In genomic region chr20:33655164-33655563, GRCh38 we compare ENCODE assay signal across 26 cellular contexts. TPM values are rescaled to one million over a fixed set of nuclear protein-coding genes. Genes with fewer than 3 reads are reported as not detected.
DNase-seq lines count a peak whose midpoint lies in the region; ATAC-seq and TF ChIP-seq lines count a peak whose summit lies in the region.
"Had no signal": no experiment of that assay in that cellular context is flagged by ENCODE, and none has a peak within 500 bp of the region (broad histone marks: within the 10 kb centered on the region; RNA-seq: fewer than 3 reads in every experiment).

No MANE protein-coding gene starts in this region.

- ATAC-seq in Right ventricle myocardium superior (ENCODE audit: poor library complexity) = no peak
- no peak for ATAC-seq in WTC11
- ATAC-seq in stimulated activated effector memory CD8-positive, alpha-beta T cell treated with anti-CD3 and anti-CD28 coated beads, Interleukin-12 subunit alpha, Interleukin-12 subunit beta, amount 100 ng/mL, for 72 hours = no peak
- no peak for ATAC-seq in HG02852 (IDR thresholded peaks at IDR 0.05; ENCODE audit: unreplicated experiment)
- ATAC-seq: activated CD8-positive, alpha-beta T cell treated with anti-CD3 and anti-CD28 coated beads for 36 hours; activated naive CD8-positive, alpha-beta T cell treated with anti-CD3 and anti-CD28 coated beads, Interleukin-2, amount 50 U/mL, for 24 hours; lower lobe of right lung had no signal

- no peaks in the 10 kb centered on the region for H3K27me3 ChIP-seq in cardiac muscle cell
- H3K27me3 ChIP-seq: SJSA1, upper lobe of left lung had no signal

- CTCF ChIA-PET in WTC11 (lab: Charles Lee) = interaction anchor here (0.9 to 6.9 kb wide), 2 partner anchors 11 to 198 kb away, joined by 4 to 134 read pairs; partner anchors contain the start of genes ACTL10 and C20orf144

- H3K9me3 Mint-ChIP-seq in WTC11 (no peaks in the 10 kb centered on the region), neural crest cell (no peaks in the 10 kb centered on the region)
- H3K9me3 Mint-ChIP-seq in stimulated activated effector memory CD8-positive, alpha-beta T cell treated with anti-CD3 and anti-CD28 coated beads, Interleukin-12 subunit alpha, Interleukin-12 subunit beta, amount 100 ng/mL, for 72 hours = no peaks in the 10 kb centered on the region
- H3K9me3 Mint-ChIP-seq: activated CD8-positive, alpha-beta T cell treated with anti-CD3 and anti-CD28 coated beads for 36 hours; activated naive CD8-positive, alpha-beta T cell treated with anti-CD3 and anti-CD28 coated beads, Interleukin-2, amount 50 U/mL, for 24 hours had no signal

- POLR2A ChIA-PET in WTC11 (lab: Charles Lee) = interaction anchor here (4.6 kb wide), 1 partner anchor 12 kb away, joined by 24 read pairs; the partner anchor contains the start of gene ACTL10

- no peak overlapping the region for H3K4me3 ChIP-seq in cardiac muscle cell
- H3K4me3 ChIP-seq: lower lobe of right lung, SJSA1, smooth muscle cell, upper lobe of left lung had no signal

- H3K4me1 ChIP-seq in cardiac muscle cell (ENCODE audit: low read depth) = no peaks in the 10 kb centered on the region

- H3K36me3 Mint-ChIP-seq in WTC11 = peaks cover 6% of the 10 kb centered on the region
- peaks cover 3% of the 10 kb centered on the region for H3K36me3 Mint-ChIP-seq in neural crest cell (ENCODE audit: low read depth)
- H3K36me3 Mint-ChIP-seq in stimulated activated effector memory CD8-positive, alpha-beta T cell treated with anti-CD3 and anti-CD28 coated beads, Interleukin-12 subunit alpha, Interleukin-12 subunit beta, amount 100 ng/mL, for 72 hours = no peaks in the 10 kb centered on the region

- H3K4me1 Mint-ChIP-seq in WTC11 (peaks cover 26% of the 10 kb centered on the region), neural crest cell (peaks cover 16% of the 10 kb centered on the region)
- peaks cover 27% of the 10 kb centered on the region for H3K4me1 Mint-ChIP-seq in stimulated activated effector memory CD8-positive, alpha-beta T cell treated with anti-CD3 and anti-CD28 coated beads, Interleukin-12 subunit alpha, Interleukin-12 subunit beta, amount 100 ng/mL, for 72 hours

- H3K27ac ChIP-seq in cardiac muscle cell = peak overlapping the region; percentile 57
- H3K27ac ChIP-seq: lower lobe of right lung, neutrophil, SJSA1 had no signal

- H3K36me3 ChIP-seq in cardiac muscle cell = peaks cover 18% of the 10 kb centered on the region
- H3K36me3 ChIP-seq: neutrophil had no signal

- no peaks in the 10 kb centered on the region for H3K9me3 ChIP-seq in cardiac muscle cell (ENCODE audit: low read depth)
- H3K9me3 ChIP-seq: lower lobe of right lung, neutrophil, SJSA1, upper lobe of left lung had no signal

- no peak for TF ChIP-seq CTCF in cardiac muscle cell (IDR thresholded peaks at IDR 0.05; ENCODE audit: low read depth, low read length)
- TF ChIP-seq CTCF in WTC11 (IDR thresholded peaks at IDR 0.05) = no peak
- TF ChIP-seq CTCF in neural crest cell (conservative IDR thresholded peaks at IDR 0.05) = no peak

- DNase-seq in cardiac muscle cell (ENCODE audit: low read depth in 1 of 2, low spot score in 1 of 2) (no peak), Right ventricle myocardium superior (no peak), WTC11 (ENCODE audit: low spot score) (no peak), neural crest cell (ENCODE audit: low read depth, low spot score) (no peak), globus pallidus (ENCODE audit: low spot score) (no peak)
- no peak for DNase-seq in stimulated activated effector memory CD8-positive, alpha-beta T cell treated with anti-CD3 and anti-CD28 coated beads, Interleukin-12 subunit alpha, Interleukin-12 subunit beta, amount 100 ng/mL, for 72 hours (ENCODE audit: low spot score in 2 of 2)
- DNase-seq in activated effector memory CD4-positive, alpha-beta T cell treated with Interleukin-2 at 50 U/mL for 16 hours = no peak
- DNase-seq: activated CD4-positive, alpha-beta T cell treated with anti-CD3 and anti-CD28 coated beads for 1 hour; activated CD8-positive, alpha-beta T cell treated with anti-CD3 and anti-CD28 coated beads for 36 hours; activated effector memory CD4-positive, alpha-beta T cell treated with anti-CD3 and anti-CD28 coated beads, Interleukin-2, amount 50 U/mL, for 16 hours; activated naive CD8-positive, alpha-beta T cell treated with anti-CD3 and anti-CD28 coated beads, Interleukin-2, amount 50 U/mL, for 24 hours; cerebellar nuclear complex; DMS79; GF-D8; NCI-H1694 treated with DMSO at 0.1 percent for 48 hours; NCI-H2171 treated with DMSO at 0.1 percent for 48 hours; substantia nigra; upper lobe of left lung had no signal

- intact Hi-C loops in Right ventricle myocardium superior (cut with DNase I) = no loop called here

- H3K27me3 Mint-ChIP-seq in WTC11 (ENCODE audit: low read depth) = no peaks in the 10 kb centered on the region
- peaks cover 3% of the 10 kb centered on the region for H3K27me3 Mint-ChIP-seq in neural crest cell (ENCODE audit: low read depth)
- H3K27me3 Mint-ChIP-seq: activated CD8-positive, alpha-beta T cell treated with anti-CD3 and anti-CD28 coated beads for 36 hours; activated naive CD8-positive, alpha-beta T cell treated with anti-CD3 and anti-CD28 coated beads, Interleukin-2, amount 50 U/mL, for 24 hours had no signal

- H3K27ac Mint-ChIP-seq in WTC11 = 0 out of 2 replicates have a peak overlapping the region, but pooled peaks have one; percentile 20
- H3K27ac Mint-ChIP-seq in neural crest cell (ENCODE audit: unreplicated experiment) = no peak overlapping the region
- H3K27ac Mint-ChIP-seq in stimulated activated effector memory CD8-positive, alpha-beta T cell treated with anti-CD3 and anti-CD28 coated beads, Interleukin-12 subunit alpha, Interleukin-12 subunit beta, amount 100 ng/mL, for 72 hours = peak overlapping the region; percentile 8
- H3K27ac Mint-ChIP-seq: activated CD8-positive, alpha-beta T cell treated with anti-CD3 and anti-CD28 coated beads for 36 hours; activated naive CD8-positive, alpha-beta T cell treated with anti-CD3 and anti-CD28 coated beads, Interleukin-2, amount 50 U/mL, for 24 hours had no signal

- H3K4me3 Mint-ChIP-seq in WTC11 = no peak overlapping the region
- peak overlapping the region; percentile 65 for H3K4me3 Mint-ChIP-seq in neural crest cell
- no peak overlapping the region for H3K4me3 Mint-ChIP-seq in stimulated activated effector memory CD8-positive, alpha-beta T cell treated with anti-CD3 and anti-CD28 coated beads, Interleukin-12 subunit alpha, Interleukin-12 subunit beta, amount 100 ng/mL, for 72 hours
- H3K4me3 Mint-ChIP-seq: activated CD8-positive, alpha-beta T cell treated with anti-CD3 and anti-CD28 coated beads for 36 hours; activated naive CD8-positive, alpha-beta T cell treated with anti-CD3 and anti-CD28 coated beads, Interleukin-2, amount 50 U/mL, for 24 hours had no signal

TF ChIP-seq in WTC11, 78 proteins besides CTCF, POLR2A, EP300 and RAD21:
- TF ChIP-seq FOXK1 (CRISPR knock-in tag; IDR thresholded peaks at IDR 0.05) = no peak

RNA-seq across cellular contexts. Expression of gene C20orf144, which starts 7.0 kb away (rescaled TPM):
- total RNA-seq in cardiac muscle cell (0.21 TPM in 1 of 2 replicates, not detected in the other), Right ventricle myocardium superior (not detected), WTC11 (2021) (0.09 to 0.21 TPM (median 0.14 TPM) in 3 replicates), neural crest cell (0.44 and 0.82 TPM in 2 replicates)
- polyA plus RNA-seq in cardiac muscle cell = 1.4 and 1.9 TPM in 2 replicates
- total RNA-seq: kidney epithelial cell, lower lobe of right lung, renal cortical epithelial cell, upper lobe of left lung had no signal

RNA-seq across cellular contexts. Expression of gene ACTL10, which starts 11.6 kb away (rescaled TPM):
- total RNA-seq in cardiac muscle cell (1.1 and 1.5 TPM in 2 replicates), Right ventricle myocardium superior (0.22 TPM), WTC11 (2021) (1.3 to 1.9 TPM (median 1.5 TPM) in 3 replicates), neural crest cell (0.75 TPM in 2 replicates)
- 1.3 and 2.2 TPM in 2 replicates for polyA plus RNA-seq in cardiac muscle cell
- total RNA-seq: H1, SJSA1 had no signal

RNA-seq across cellular contexts. Expression of gene NECAB3, which starts 19.1 kb away (rescaled TPM):
- total RNA-seq in cardiac muscle cell (185 and 187 TPM in 2 replicates), Right ventricle myocardium superior (69.4 TPM), WTC11 (2021) (29.3 to 38.0 TPM (median 29.7 TPM) in 3 replicates), neural crest cell (56.0 and 63.3 TPM in 2 replicates)
- 93.1 and 98.5 TPM in 2 replicates for polyA plus RNA-seq in cardiac muscle cell

RNA-seq across cellular contexts. Expression of gene E2F1, which starts 31.0 kb away (rescaled TPM):
- total RNA-seq in cardiac muscle cell = 21.2 and 34.6 TPM in 2 replicates
- 26.7 and 61.4 TPM in 2 replicates for polyA plus RNA-seq in cardiac muscle cell
- 1.1 TPM for total RNA-seq in Right ventricle myocardium superior
- total RNA-seq in WTC11 (2021) = 34.2 to 44.2 TPM (median 34.5 TPM) in 3 replicates
- 84.8 and 94.9 TPM in 2 replicates for total RNA-seq in neural crest cell
